Comparison of ENCODE assay signal across 3 cellular contexts in the genomic region with DNA sequence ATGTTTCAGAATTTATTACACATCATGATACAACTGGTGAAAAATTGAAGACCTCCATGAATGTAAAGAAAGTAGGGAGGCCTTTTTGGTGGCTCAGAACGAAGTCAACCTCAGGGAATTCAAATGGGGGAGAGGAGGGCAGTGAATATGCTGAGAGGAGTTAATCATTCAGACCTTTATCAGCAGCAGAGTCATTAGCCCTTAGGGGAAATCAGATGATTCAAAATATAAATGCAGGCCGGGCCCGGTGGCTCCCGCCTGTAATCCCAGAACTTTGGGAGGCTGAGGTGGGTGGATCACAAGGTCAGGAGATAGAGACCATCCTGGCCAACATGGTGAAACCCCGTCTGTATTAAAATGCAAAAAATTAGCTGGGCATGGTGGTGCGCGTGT.
"Had no signal": no experiment of that assay in that cellular context is flagged by ENCODE, and none has a peak within 500 bp of the region (broad histone marks: within the 10 kb centered on the region; RNA-seq: fewer than 3 reads in every experiment).

No MANE protein-coding gene starts in this region.

- DNase-seq: GDM1, GF-D8 had no signal

- ATAC-seq: GM12878 had no signal

- H3K4me3 ChIP-seq: GM12878 had no signal
